8 cellular contexts compared by ENCODE assay signal in the genomic region with DNA sequence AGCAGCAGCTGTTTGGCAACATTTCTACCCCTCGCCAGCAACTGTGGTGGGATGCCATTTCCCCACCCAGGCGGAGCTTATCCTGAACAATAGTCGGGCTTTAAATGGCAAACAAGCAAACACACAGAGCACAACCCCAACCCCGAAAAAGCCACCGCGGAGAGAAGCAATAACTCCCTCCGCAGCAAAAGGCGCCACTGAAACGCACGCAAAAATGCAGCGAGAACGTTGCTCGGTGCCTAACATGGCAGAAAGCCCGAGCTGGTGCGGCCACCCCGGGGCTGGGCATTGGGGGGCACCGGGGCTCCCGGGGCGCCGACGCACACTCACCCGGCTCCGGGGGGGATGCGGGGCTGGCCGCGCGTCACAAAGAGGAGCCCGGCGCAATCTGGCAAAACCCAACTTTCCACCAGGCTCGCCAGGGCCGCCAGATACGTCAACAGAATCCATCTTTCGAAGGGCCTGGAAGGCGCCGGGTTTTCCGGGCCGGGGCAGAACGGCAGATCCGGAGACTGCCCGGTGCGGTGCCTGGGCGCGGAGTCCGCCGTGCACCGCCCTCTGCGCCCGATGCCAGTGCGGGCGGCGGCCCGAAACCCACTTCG. TPM values are rescaled to one million over a fixed set of nuclear protein-coding genes. Genes with fewer than 3 reads are reported as not detected.
DNase-seq lines count a peak whose midpoint lies in the region; ATAC-seq and TF ChIP-seq lines count a peak whose summit lies in the region.

No MANE protein-coding gene starts in this region.

- in situ Hi-C loops in ACHN (cut with HindIII; ENCODE audit: low pct_ligation_motif_present, low pct_unique_long_range_greater_than_20kb, low sequenced_read_pairs): no loop called here

- POLR2A ChIA-PET in WTC11 (lab: Charles Lee): no interaction called here

- TF ChIP-seq CTCF in WTC11 (IDR thresholded peaks at IDR 0.05): no peak

- WGBS in right cardiac atrium: under 1% methylated on average over 50 of the region's 53 CpGs

- peak overlapping the region; percentile 22 for H3K27ac ChIP-seq in right cardiac atrium (ENCODE audit: low read length)

- no peaks in the 10 kb centered on the region for H3K9me3 Mint-ChIP-seq in WTC11

- H3K4me1 ChIP-seq in right cardiac atrium (ENCODE audit: control insufficient read depth, insufficient read depth, low read length): peaks cover 4% of the 10 kb centered on the region

- H3K4me1 Mint-ChIP-seq in WTC11: peaks cover 16% of the 10 kb centered on the region

- H3K9me3 ChIP-seq in right cardiac atrium (ENCODE audit: control insufficient read depth, low read length): no peaks in the 10 kb centered on the region

- H3K27ac Mint-ChIP-seq in WTC11: no peak overlapping the region

- H3K27me3 ChIP-seq in right cardiac atrium (ENCODE audit: control insufficient read depth, insufficient read depth): no peaks in the 10 kb centered on the region

- intact Hi-C loops in right cardiac atrium (cut with DNase I): no loop called here

- H3K27me3 Mint-ChIP-seq in WTC11 (ENCODE audit: low read depth): peaks cover 81% of the 10 kb centered on the region

- CTCF ChIA-PET in WTC11 (lab: Charles Lee): interaction anchor here (0.9 to 1.3 kb wide), 3 partner anchors 9 to 47 kb away, joined by 3 to 4 read pairs (median 3); no protein-coding TSS in a partner anchor

- peak overlapping the region; percentile 78 for H3K4me3 Mint-ChIP-seq in WTC11

- DNase-seq in GM03348 (ENCODE audit: low spot score) (peak; percentile 12), WTC11 (ENCODE audit: low spot score) (peak; percentile 11), right cardiac atrium (peak; percentile 40 to 59 (median 52)), skeletal muscle cell (ENCODE audit: low read depth) (no peak), ACHN (no peak)

- H3K36me3 Mint-ChIP-seq in WTC11: no peaks in the 10 kb centered on the region

- H3K4me3 ChIP-seq in right cardiac atrium (ENCODE audit: low read length): peak overlapping the region; percentile 66
- H3K4me3 ChIP-seq in skeletal muscle cell (ENCODE audit: low read depth, low read length): peak overlapping the region; percentile 41

- peak; percentile 23 for ATAC-seq in WTC11
- peak; percentile 6 to 61 for ATAC-seq in right cardiac atrium
- ATAC-seq in HG02981 (IDR thresholded peaks at IDR 0.05; ENCODE audit: unreplicated experiment): no peak
- ATAC-seq in HG02571 (IDR thresholded peaks at IDR 0.05; ENCODE audit: unreplicated experiment): no peak
- no peak for ATAC-seq in HG03571 (IDR thresholded peaks at IDR 0.05; ENCODE audit: unreplicated experiment)

TF ChIP-seq in WTC11, 78 proteins besides CTCF, POLR2A, EP300 and RAD21:
- TF ChIP-seq, protein P1, sequence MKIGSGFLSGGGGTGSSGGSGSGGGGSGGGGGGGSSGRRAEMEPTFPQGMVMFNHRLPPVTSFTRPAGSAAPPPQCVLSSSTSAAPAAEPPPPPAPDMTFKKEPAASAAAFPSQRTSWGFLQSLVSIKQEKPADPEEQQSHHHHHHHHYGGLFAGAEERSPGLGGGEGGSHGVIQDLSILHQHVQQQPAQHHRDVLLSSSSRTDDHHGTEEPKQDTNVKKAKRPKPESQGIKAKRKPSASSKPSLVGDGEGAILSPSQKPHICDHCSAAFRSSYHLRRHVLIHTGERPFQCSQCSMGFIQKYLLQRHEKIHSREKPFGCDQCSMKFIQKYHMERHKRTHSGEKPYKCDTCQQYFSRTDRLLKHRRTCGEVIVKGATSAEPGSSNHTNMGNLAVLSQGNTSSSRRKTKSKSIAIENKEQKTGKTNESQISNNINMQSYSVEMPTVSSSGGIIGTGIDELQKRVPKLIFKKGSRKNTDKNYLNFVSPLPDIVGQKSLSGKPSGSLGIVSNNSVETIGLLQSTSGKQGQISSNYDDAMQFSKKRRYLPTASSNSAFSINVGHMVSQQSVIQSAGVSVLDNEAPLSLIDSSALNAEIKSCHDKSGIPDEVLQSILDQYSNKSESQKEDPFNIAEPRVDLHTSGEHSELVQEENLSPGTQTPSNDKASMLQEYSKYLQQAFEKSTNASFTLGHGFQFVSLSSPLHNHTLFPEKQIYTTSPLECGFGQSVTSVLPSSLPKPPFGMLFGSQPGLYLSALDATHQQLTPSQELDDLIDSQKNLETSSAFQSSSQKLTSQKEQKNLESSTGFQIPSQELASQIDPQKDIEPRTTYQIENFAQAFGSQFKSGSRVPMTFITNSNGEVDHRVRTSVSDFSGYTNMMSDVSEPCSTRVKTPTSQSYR (CRISPR knock-in tag; IDR thresholded peaks at IDR 0.05): no peak
- TF ChIP-seq, protein P2, sequence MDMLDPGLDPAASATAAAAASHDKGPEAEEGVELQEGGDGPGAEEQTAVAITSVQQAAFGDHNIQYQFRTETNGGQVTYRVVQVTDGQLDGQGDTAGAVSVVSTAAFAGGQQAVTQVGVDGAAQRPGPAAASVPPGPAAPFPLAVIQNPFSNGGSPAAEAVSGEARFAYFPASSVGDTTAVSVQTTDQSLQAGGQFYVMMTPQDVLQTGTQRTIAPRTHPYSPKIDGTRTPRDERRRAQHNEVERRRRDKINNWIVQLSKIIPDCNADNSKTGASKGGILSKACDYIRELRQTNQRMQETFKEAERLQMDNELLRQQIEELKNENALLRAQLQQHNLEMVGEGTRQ (CRISPR knock-in tag; IDR thresholded peaks at IDR 0.05): no peak
- no peak for TF ChIP-seq SP1 (CRISPR knock-in tag; conservative IDR thresholded peaks at IDR 0.05)

RNA-seq across cellular contexts. Expression of a gene that starts 0.8 kb away (rescaled TPM):
- total RNA-seq in WTC11 (2021) (0.57 to 0.78 TPM (median 0.77 TPM) in 3 replicates), right cardiac atrium (10 to 100 TPM; 32.8 to 44.2 (median 37.1) TPM)
- polyA plus RNA-seq in right cardiac atrium: 40.1 TPM

Comparison
In these comparisons a context has a peak if more than half of its experiments do, and no peak if none do; other contexts are left out.
1. DNase-seq: peak in GM03348 (single experiment), WTC11 (single experiment) and right cardiac atrium (3 of 3); none in skeletal muscle cell (single experiment) and ACHN (single experiment).
2. ATAC-seq: peak in WTC11 (single experiment) and right cardiac atrium (2 of 2); none in HG02981 (single experiment), HG02571 (single experiment) and HG03571 (single experiment).
3. RNA of a gene that starts 0.8 kb away (total RNA-seq): 32.8 to 44.2 TPM in right cardiac atrium; 0.57 to 0.78 TPM in WTC11; every median in the first group is over 10 times any median in the second.